In the genomic region with DNA sequence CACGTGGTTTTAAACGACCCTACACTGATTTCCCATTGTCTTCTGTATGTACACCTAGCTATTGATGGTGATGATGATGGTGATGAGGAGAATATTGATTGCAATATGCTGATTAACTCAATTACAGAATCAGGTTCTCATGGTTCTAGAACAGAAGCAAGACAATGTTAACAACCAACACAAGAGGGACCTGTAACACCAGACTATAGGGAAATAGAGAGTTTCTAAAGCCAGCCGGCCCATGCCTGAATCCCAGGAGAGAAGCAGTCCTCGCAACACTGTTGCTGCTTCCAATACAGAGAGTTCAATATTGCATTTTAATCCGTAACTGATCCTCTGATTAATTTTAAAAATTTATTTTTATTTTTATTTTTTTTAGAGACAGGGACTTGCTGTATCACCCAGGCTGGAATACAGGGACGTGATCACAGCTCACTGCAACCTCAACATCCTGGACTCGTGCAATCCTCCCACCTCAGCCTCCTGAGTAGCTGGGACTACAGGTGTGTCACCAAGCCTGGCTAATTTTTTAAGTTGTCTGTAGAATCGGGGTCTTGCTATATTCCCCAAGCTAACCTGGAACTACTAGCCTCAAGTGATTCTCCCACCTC, we compare ENCODE assay signal across 8 cellular contexts. TPM values are rescaled to one million over a fixed set of nuclear protein-coding genes. Genes with fewer than 3 reads are reported as not detected.
A peak's percentile ranks its signal among the peaks of the same experiment; 100 is the strongest.
DNase-seq lines count a peak whose midpoint lies in the region; ATAC-seq and TF ChIP-seq lines count a peak whose summit lies in the region.

No MANE protein-coding gene starts in this region.

- no TSS peak for BruUV-seq in Panc1 (replicated peaks; lab: Mats Ljungman, UMichigan)

- H3K36me3 ChIP-seq in Panc1 (ENCODE audit: control insufficient read depth, insufficient read depth, low read length): no peaks in the 10 kb centered on the region
- H3K36me3 ChIP-seq in colonic mucosa: no peaks in the 10 kb centered on the region

- H3K27me3 ChIP-seq in Panc1 (ENCODE audit: control insufficient read depth, insufficient read depth, low read length): no peaks in the 10 kb centered on the region
- no peaks in the 10 kb centered on the region for H3K27me3 ChIP-seq in colonic mucosa

- TF ChIP-seq CTCF in Panc1 (IDR thresholded peaks at IDR 0.05): peak; percentile 81
- no peak for TF ChIP-seq CTCF in endothelial cell (IDR thresholded peaks at IDR 0.05; ENCODE audit: unreplicated experiment)
- no peak for TF ChIP-seq CTCF in colonic mucosa (IDR thresholded peaks at IDR 0.05)

- ATAC-seq in Panc1: peak; percentile 88
- peak; percentile 46 to 56 for ATAC-seq in naive B cell (ENCODE audit: low read depth in 2 of 2)
- no peak for ATAC-seq in HG02763 (IDR thresholded peaks at IDR 0.05; ENCODE audit: unreplicated experiment)
- no peak for ATAC-seq in GM21447 (IDR thresholded peaks at IDR 0.05; ENCODE audit: unreplicated experiment)

- H3K4me1 Mint-ChIP-seq in endothelial cell (ENCODE audit: unreplicated experiment) (peaks cover 25% of the 10 kb centered on the region), naive B cell (peaks cover 0 to 12% (median 5%) of the 10 kb centered on the region in 3 donors)

- H3K4me1 ChIP-seq in Panc1 (ENCODE audit: control insufficient read depth, insufficient read depth, low read length) (no peaks in the 10 kb centered on the region), colonic mucosa (no peaks in the 10 kb centered on the region)

- H3K9me3 ChIP-seq in Panc1 (ENCODE audit: control insufficient read depth, insufficient read depth, low read depth, low read length) (no peaks in the 10 kb centered on the region), colonic mucosa (no peaks in the 10 kb centered on the region)

- no peak overlapping the region for H3K9ac ChIP-seq in colonic mucosa (ENCODE audit: low read depth in 2 of 2, low read length in 2 of 2)

- no peak overlapping the region for H3K4me3 Mint-ChIP-seq in endothelial cell (ENCODE audit: unreplicated experiment)
- H3K4me3 Mint-ChIP-seq in naive B cell: no peak overlapping the region

- H3K36me3 Mint-ChIP-seq in endothelial cell (ENCODE audit: low read depth, unreplicated experiment) (no peaks in the 10 kb centered on the region), naive B cell (no peaks in the 10 kb centered on the region)

- CTCF ChIA-PET in Panc1 (lab: Charles Lee): interaction anchor here (0.6 to 1.4 kb wide), 2 partner anchors 148 to 221 kb away, joined by 4 read pairs; no protein-coding TSS in a partner anchor

- POLR2A ChIA-PET in Panc1 (lab: Charles Lee): no interaction called here

- H3K9me3 Mint-ChIP-seq in endothelial cell (ENCODE audit: unreplicated experiment) (no peaks in the 10 kb centered on the region), naive B cell (no peaks in the 10 kb centered on the region)

- H3K27ac ChIP-seq in Panc1 (ENCODE audit: low read length) (no peak overlapping the region), colonic mucosa (no peak overlapping the region)

- H3K27me3 Mint-ChIP-seq in endothelial cell (ENCODE audit: unreplicated experiment) (peaks cover 4% of the 10 kb centered on the region), naive B cell (peaks cover 0 to 8% (median 7%) of the 10 kb centered on the region in 3 donors)

- no peak overlapping the region for H3K27ac Mint-ChIP-seq in endothelial cell (ENCODE audit: unreplicated experiment)
- H3K27ac Mint-ChIP-seq in naive B cell: no peak overlapping the region

- peak; percentile 26 for DNase-seq in DMS53 (lab: John Stamatoyannopoulos, UW)
- DNase-seq in HT1080 (ENCODE audit: low read depth): peak; percentile 63
- DNase-seq in Panc1 (ENCODE audit: low read depth, low spot score): no peak
- peak; percentile 30 for DNase-seq in endothelial cell (ENCODE audit: low spot score)
- peak; percentile 30 for DNase-seq in naive B cell
- no peak for DNase-seq in colonic mucosa

- in situ Hi-C loops in Panc1 (cut with HindIII; ENCODE audit: low pct_unique_long_range_greater_than_20kb, low sequenced_read_pairs): no loop called here

- intact Hi-C loops in Panc1 (cut with micrococcal nuclease; ENCODE audit: unreplicated experiment): loop anchor here (1.0 kb wide), 2 partner anchors 148 to 221 kb away; no protein-coding TSS in a partner anchor
- intact Hi-C loops in colonic mucosa (cut with DNase I): loop anchor here (5.0 kb wide), 1 partner anchor 219 kb away; no protein-coding TSS in a partner anchor

- H3K4me3 ChIP-seq in Panc1 (ENCODE audit: low read depth in 2 of 2, low read length in 2 of 2): no peak overlapping the region
- no peak overlapping the region for H3K4me3 ChIP-seq in colonic mucosa

RNA-seq across cellular contexts. Expression of a gene that starts 22.2 kb away (rescaled TPM):
- total RNA-seq in HT1080 (2014; rRNA removed; shearing (Covaris generic)): 99.8 and 175 TPM in 2 replicates
- 51.5 and 55.4 TPM in 2 replicates for polyA plus RNA-seq in HT1080 (2015; cell fraction: cytosol; rRNA removed)
- 34.2 and 39.1 TPM in 2 replicates for polyA plus RNA-seq in HT1080 (2015; cell fraction: nucleus; rRNA removed)
- total RNA-seq in Panc1 (2021; ENCODE audit: unreplicated experiment): 55.1 TPM
- polyA plus RNA-seq in Panc1 (2012; ENCODE audit: insufficient read length): 40.1 TPM
- 43.3 TPM for total RNA-seq in endothelial cell (ENCODE audit: unreplicated experiment)
- 1 to 10 TPM; 2.2 to 5.5 (median 3.9) TPM for polyA plus RNA-seq in naive B cell (ENCODE audit: low read depth in 6 of 6)
- 1 to 10 TPM; 3.7 to 5.8 TPM for total RNA-seq in colonic mucosa

Comparison
In these comparisons a context has a peak if more than half of its experiments do, and no peak if none do; other contexts are left out.
1. DNase-seq: peak in DMS53 (single experiment), HT1080 (single experiment), endothelial cell (single experiment) and naive B cell (single experiment); none in Panc1 (single experiment) and colonic mucosa (single experiment).
2. ATAC-seq: peak in Panc1 (single experiment) and naive B cell (2 of 2); none in HG02763 (single experiment) and GM21447 (single experiment).